11 cellular contexts compared by ENCODE assay signal in the genomic region with DNA sequence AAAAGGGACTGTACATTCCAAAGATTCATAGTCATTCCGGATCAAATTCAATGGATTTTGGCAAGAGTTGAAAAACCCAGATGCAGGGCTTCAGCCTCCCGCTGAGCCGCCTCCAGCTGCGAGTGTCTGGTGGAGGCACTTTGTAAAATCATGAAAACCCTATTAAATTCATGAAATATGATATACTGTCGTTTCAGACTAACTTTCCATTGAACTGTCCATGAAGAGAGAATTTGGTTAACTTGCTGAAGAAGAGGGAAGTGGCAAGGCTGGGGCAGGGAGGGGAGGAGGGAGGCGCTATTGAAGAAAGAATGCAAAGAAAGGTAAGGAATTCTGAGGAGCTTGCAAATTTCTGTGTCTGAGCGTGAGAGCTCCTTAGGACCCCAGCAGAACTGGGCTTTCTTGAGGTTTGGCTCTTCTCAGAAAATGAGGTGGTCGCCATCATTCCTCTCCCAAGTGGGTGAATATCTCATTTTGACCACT. TPM values are rescaled to one million over a fixed set of nuclear protein-coding genes. Genes with fewer than 3 reads are reported as not detected.
DNase-seq lines count a peak whose midpoint lies in the region; ATAC-seq, FAIRE-seq and TF ChIP-seq lines count a peak whose summit lies in the region.
"Had no signal": no experiment of that assay in that cellular context is flagged by ENCODE, and none has a peak within 500 bp of the region (broad histone marks: within the 10 kb centered on the region; RNA-seq: fewer than 3 reads in every experiment).

No MANE protein-coding gene starts in this region.

- H3K79me2 ChIP-seq in astrocyte (ENCODE audit: insufficient read depth, low read length): no peaks in the 10 kb centered on the region

- no peaks in the 10 kb centered on the region for H4K20me1 ChIP-seq in astrocyte (ENCODE audit: insufficient read depth, low read length)

- H3K4me1 ChIP-seq in HEK293 (ENCODE audit: control insufficient read depth, insufficient read depth, low read length): peaks cover 26% of the 10 kb centered on the region
- H3K4me1 ChIP-seq in astrocyte (ENCODE audit: insufficient read depth, low read length): peaks cover 28% of the 10 kb centered on the region
- peaks cover 19% of the 10 kb centered on the region for H3K4me1 ChIP-seq in iPS-18a (ENCODE audit: control insufficient read depth, low read depth, low read length)
- H3K4me1 ChIP-seq in thoracic aorta (ENCODE audit: control insufficient read depth in 1 of 2, low read depth in 2 of 2): peaks cover 13 to 27% of the 10 kb centered on the region in 2 donors
- H3K4me1 ChIP-seq: thyroid gland had no signal

- FAIRE-seq in astrocyte (lab: Jason Lieb, UNC): peak; percentile 41
- FAIRE-seq: HepG2 had no signal

- H2AFZ ChIP-seq in astrocyte (ENCODE audit: low read depth, low read length): no peak overlapping the region

- ATAC-seq in thoracic aorta (ENCODE audit: insufficient number of reproducible peaks, low FRiP score, low read depth): no peak
- no peak for ATAC-seq in HG02759 (IDR thresholded peaks at IDR 0.05; ENCODE audit: unreplicated experiment)
- ATAC-seq: HepG2 had no signal

- no peak overlapping the region for H3K4me3 ChIP-seq in HEK293 (ENCODE audit: low read depth, low read length)
- H3K4me3 ChIP-seq in astrocyte (ENCODE audit: insufficient read depth, low read depth, low read length): peak overlapping the region; percentile 7
- H3K4me3 ChIP-seq in iPS-18a (ENCODE audit: low read length): peak overlapping the region; percentile 26
- H3K4me3 ChIP-seq in thoracic aorta: peak overlapping the region; percentile 49
- H3K4me3 ChIP-seq: thyroid gland had no signal

- no peaks in the 10 kb centered on the region for H3K36me3 ChIP-seq in HEK293 (ENCODE audit: control insufficient read depth in 2 of 2, insufficient read depth in 1 of 2, low read length in 2 of 2)
- H3K36me3 ChIP-seq in astrocyte (ENCODE audit: insufficient read depth, low read length): no peaks in the 10 kb centered on the region
- no peaks in the 10 kb centered on the region for H3K36me3 ChIP-seq in iPS-18a (ENCODE audit: control insufficient read depth, low read depth, low read length)
- H3K36me3 ChIP-seq in thoracic aorta: no peaks in the 10 kb centered on the region
- H3K36me3 ChIP-seq: thyroid gland had no signal

- CTCF ChIA-PET in HEK293 (lab: Yijun Ruan, JAX): interaction anchor here (0.5 to 2.0 kb wide), 5 partner anchors 10 to 75 kb away, joined by 3 to 8 read pairs (median 3); no protein-coding TSS in a partner anchor

- no peak overlapping the region for H3K4me3 Mint-ChIP-seq in astrocyte (ENCODE audit: unreplicated experiment)
- no peak overlapping the region for H3K4me3 Mint-ChIP-seq in activated T-cell treated with anti-CD3 and anti-CD28 coated beads, Interleukin-2, amount 50 U/mL, for 24 hours
- H3K4me3 Mint-ChIP-seq: activated B cell treated with CpG ODN at 0.5 μM for 24 hours had no signal

- peaks cover 5% of the 10 kb centered on the region for H3K9me3 Mint-ChIP-seq in astrocyte (ENCODE audit: unreplicated experiment)
- no peaks in the 10 kb centered on the region for H3K9me3 Mint-ChIP-seq in activated T-cell treated with anti-CD3 and anti-CD28 coated beads, Interleukin-2, amount 50 U/mL, for 24 hours
- H3K9me3 Mint-ChIP-seq: activated B cell treated with CpG ODN at 0.5 μM for 24 hours had no signal

- H3K4me1 Mint-ChIP-seq in astrocyte (ENCODE audit: low read depth, unreplicated experiment): peaks cover 8% of the 10 kb centered on the region
- H3K4me1 Mint-ChIP-seq in activated T-cell treated with anti-CD3 and anti-CD28 coated beads, Interleukin-2, amount 50 U/mL, for 24 hours (ENCODE audit: low read depth): no peaks in the 10 kb centered on the region
- H3K4me1 Mint-ChIP-seq: activated B cell treated with CpG ODN at 0.5 μM for 24 hours had no signal

- H3K27ac Mint-ChIP-seq in astrocyte (ENCODE audit: unreplicated experiment): no peak overlapping the region
- no peak overlapping the region for H3K27ac Mint-ChIP-seq in activated T-cell treated with anti-CD3 and anti-CD28 coated beads, Interleukin-2, amount 50 U/mL, for 24 hours
- H3K27ac Mint-ChIP-seq: activated B cell treated with CpG ODN at 0.5 μM for 24 hours had no signal

- peak; percentile 59 for TF ChIP-seq CTCF in HEK293 (tag by site-specific recombination; IDR thresholded peaks at IDR 0.05)
- no peak for TF ChIP-seq CTCF in astrocyte (IDR thresholded peaks at IDR 0.05; ENCODE audit: insufficient read depth, low read depth, low read length)
- no peak for TF ChIP-seq CTCF in thoracic aorta (IDR thresholded peaks at IDR 0.05)

- H3K9ac ChIP-seq in astrocyte (ENCODE audit: low read length) (peak overlapping the region; percentile 0), iPS-18a (ENCODE audit: low read length) (no peak overlapping the region)

- POLR2A ChIA-PET in HEK293 (lab: Yijun Ruan, JAX): interaction anchor here (0.5 to 2.4 kb wide), 3 partner anchors 22 to 57 kb away, joined by 3 to 17 read pairs (median 6); no protein-coding TSS in a partner anchor

- H3K9me3 ChIP-seq in HEK293 (ENCODE audit: control insufficient read depth, insufficient read depth, low read depth, low read length): no peaks in the 10 kb centered on the region
- no peaks in the 10 kb centered on the region for H3K9me3 ChIP-seq in astrocyte (ENCODE audit: insufficient read depth, low read depth, low read length)
- no peaks in the 10 kb centered on the region for H3K9me3 ChIP-seq in iPS-18a (ENCODE audit: control insufficient read depth, low read depth, low read length)
- no peaks in the 10 kb centered on the region for H3K9me3 ChIP-seq in thoracic aorta
- H3K9me3 ChIP-seq: thyroid gland had no signal

- H3K27ac ChIP-seq in HEK293 (ENCODE audit: extremely low read depth, low read depth, low read length) (peak overlapping the region; percentile 98), astrocyte (ENCODE audit: low read depth, low read length) (peak overlapping the region; percentile 75), iPS-18a (ENCODE audit: low read length) (no peak overlapping the region), thoracic aorta (peak overlapping the region; percentile 36 to 53)
- H3K27ac ChIP-seq: thyroid gland had no signal

- no peaks in the 10 kb centered on the region for H3K36me3 Mint-ChIP-seq in astrocyte (ENCODE audit: low read depth, unreplicated experiment)
- no peaks in the 10 kb centered on the region for H3K36me3 Mint-ChIP-seq in activated T-cell treated with anti-CD3 and anti-CD28 coated beads, Interleukin-2, amount 50 U/mL, for 24 hours (ENCODE audit: low read depth)

- DNase-seq in astrocyte (ENCODE audit: low read depth) (peak; percentile 91), thoracic aorta (ENCODE audit: low spot score) (no peak), NCI-H1436 (lab: John Stamatoyannopoulos, UW) (no peak), GM19238 (ENCODE audit: insufficient read length, low spot score) (no peak)
- DNase-seq in activated T-cell treated with anti-CD3 and anti-CD28 coated beads, Interleukin-2, amount 50 U/mL, for 24 hours: no peak
- DNase-seq: activated B cell treated with CpG ODN at 0.5 μM for 24 hours, thyroid gland had no signal

- H3K27me3 ChIP-seq in astrocyte (ENCODE audit: insufficient read depth, low read length) (no peaks in the 10 kb centered on the region), iPS-18a (ENCODE audit: control insufficient read depth, insufficient read depth, low read length) (no peaks in the 10 kb centered on the region), thoracic aorta (replicated peaks; ENCODE audit: insufficient read depth) (no peaks in the 10 kb centered on the region)
- H3K27me3 ChIP-seq: thyroid gland had no signal

- peaks cover 6% of the 10 kb centered on the region for H3K27me3 Mint-ChIP-seq in astrocyte (ENCODE audit: low read depth, unreplicated experiment)
- H3K27me3 Mint-ChIP-seq in activated T-cell treated with anti-CD3 and anti-CD28 coated beads, Interleukin-2, amount 50 U/mL, for 24 hours: no peaks in the 10 kb centered on the region

- H3K4me2 ChIP-seq in astrocyte (ENCODE audit: low read length): peak overlapping the region; percentile 74

TF ChIP-seq in HEK293, 187 proteins besides CTCF, POLR2A, EP300 and RAD21 (continues in another document):
- TF ChIP-seq ZBTB1 (tag by site-specific recombination; IDR thresholded peaks at IDR 0.05) (no peak), ZBTB48 (tag by site-specific recombination; IDR thresholded peaks at IDR 0.05) (no peak), KLF1 (tag by site-specific recombination; IDR thresholded peaks at IDR 0.05) (peak; percentile 1; the same call in 1 of the 2 replicates), PRDM1 (tag by site-specific recombination; IDR thresholded peaks at IDR 0.05) (peak; percentile 77; the same call in 1 of the 2 replicates), ZSCAN30 (tag by site-specific recombination; IDR thresholded peaks at IDR 0.05) (peak; percentile 74), REPIN1 (tag by site-specific recombination; IDR thresholded peaks at IDR 0.05; ENCODE audit: low read depth) (no peak), ZNF423 (tag by site-specific recombination; IDR thresholded peaks at IDR 0.05) (peak; percentile 67; the same call in 1 of the 2 replicates), SCRT2 (tag by site-specific recombination; IDR thresholded peaks at IDR 0.05) (no peak), ZNF837 (tag by site-specific recombination; IDR thresholded peaks at IDR 0.05) (no peak)
- TF ChIP-seq, protein P1, sequence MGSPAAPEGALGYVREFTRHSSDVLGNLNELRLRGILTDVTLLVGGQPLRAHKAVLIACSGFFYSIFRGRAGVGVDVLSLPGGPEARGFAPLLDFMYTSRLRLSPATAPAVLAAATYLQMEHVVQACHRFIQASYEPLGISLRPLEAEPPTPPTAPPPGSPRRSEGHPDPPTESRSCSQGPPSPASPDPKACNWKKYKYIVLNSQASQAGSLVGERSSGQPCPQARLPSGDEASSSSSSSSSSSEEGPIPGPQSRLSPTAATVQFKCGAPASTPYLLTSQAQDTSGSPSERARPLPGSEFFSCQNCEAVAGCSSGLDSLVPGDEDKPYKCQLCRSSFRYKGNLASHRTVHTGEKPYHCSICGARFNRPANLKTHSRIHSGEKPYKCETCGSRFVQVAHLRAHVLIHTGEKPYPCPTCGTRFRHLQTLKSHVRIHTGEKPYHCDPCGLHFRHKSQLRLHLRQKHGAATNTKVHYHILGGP (tag by site-specific recombination; IDR thresholded peaks at IDR 0.05): peak; percentile 37; the same call in 1 of the 2 replicates
- TF ChIP-seq, protein P2, sequence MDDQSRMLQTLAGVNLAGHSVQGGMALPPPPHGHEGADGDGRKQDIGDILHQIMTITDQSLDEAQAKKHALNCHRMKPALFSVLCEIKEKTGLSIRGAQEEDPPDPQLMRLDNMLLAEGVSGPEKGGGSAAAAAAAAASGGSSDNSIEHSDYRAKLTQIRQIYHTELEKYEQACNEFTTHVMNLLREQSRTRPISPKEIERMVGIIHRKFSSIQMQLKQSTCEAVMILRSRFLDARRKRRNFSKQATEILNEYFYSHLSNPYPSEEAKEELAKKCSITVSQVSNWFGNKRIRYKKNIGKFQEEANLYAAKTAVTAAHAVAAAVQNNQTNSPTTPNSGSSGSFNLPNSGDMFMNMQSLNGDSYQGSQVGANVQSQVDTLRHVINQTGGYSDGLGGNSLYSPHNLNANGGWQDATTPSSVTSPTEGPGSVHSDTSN (CRISPR knock-in tag; IDR thresholded peaks at IDR 0.05): no peak

RNA-seq across cellular contexts. Expression of a gene that starts 25.7 kb away (rescaled TPM):
- not detected in 2 replicates for total RNA-seq in astrocyte
- under 1 TPM in 1 of 2 donors, not detected in 1; 0.35 TPM for total RNA-seq in thoracic aorta
- total RNA-seq: activated B cell treated with CpG ODN at 0.5 μM for 24 hours, HepG2 had no signal
